15 cellular contexts compared by ENCODE assay signal in the genomic region with DNA sequence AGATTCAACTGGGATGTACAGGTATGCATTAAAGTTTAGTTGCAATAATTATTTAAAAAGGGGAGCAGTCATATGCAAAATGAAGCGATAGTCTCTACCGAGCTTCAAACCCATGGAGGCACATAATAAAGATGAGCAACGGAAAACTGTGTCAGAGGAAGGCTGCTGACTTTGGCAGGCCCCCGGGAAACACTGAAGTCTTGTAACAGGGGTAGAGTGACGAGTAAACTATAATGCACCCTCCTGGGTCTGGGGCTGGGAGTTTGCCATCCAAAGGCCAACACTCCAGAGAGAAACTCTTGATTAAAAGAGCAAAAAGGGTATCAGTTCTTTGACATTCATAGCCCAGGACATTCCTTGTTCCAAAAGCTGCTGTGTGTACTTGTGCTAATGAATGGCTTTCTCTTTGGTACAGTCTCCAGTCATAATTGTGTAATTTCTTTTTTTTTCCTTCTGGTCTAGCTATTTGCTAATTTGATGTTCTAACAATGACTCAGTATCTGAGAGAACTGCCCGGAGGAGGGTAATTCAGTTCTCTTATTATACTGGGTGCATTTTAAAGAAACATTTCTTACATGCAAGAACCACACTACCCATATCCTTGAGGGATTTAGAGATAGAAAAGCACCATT. TPM values are rescaled to one million over a fixed set of nuclear protein-coding genes. Genes with fewer than 3 reads are reported as not detected.
DNase-seq lines count a peak whose midpoint lies in the region; ATAC-seq and TF ChIP-seq lines count a peak whose summit lies in the region.
"Had no signal": no experiment of that assay in that cellular context is flagged by ENCODE, and none has a peak within 500 bp of the region (broad histone marks: within the 10 kb centered on the region; RNA-seq: fewer than 3 reads in every experiment).

No MANE protein-coding gene starts in this region.

- H3K27ac ChIP-seq in esophagus muscularis mucosa (replicated peaks in 1 of 4) (peak overlapping the region; percentile 24 to 92 (median 46)), prostate gland (no peak overlapping the region)
- H3K27ac ChIP-seq: PC-9 had no signal

- ATAC-seq in HG03520 (IDR thresholded peaks at IDR 0.05; ENCODE audit: unreplicated experiment) (no peak), HG02973 (IDR thresholded peaks at IDR 0.05; ENCODE audit: unreplicated experiment) (no peak)

- H3K4me3 ChIP-seq in esophagus muscularis mucosa = no peak overlapping the region
- no peak overlapping the region for H3K4me3 ChIP-seq in prostate gland
- H3K4me3 ChIP-seq in BE2C (ENCODE audit: low read depth, low read length) = no peak overlapping the region
- H3K4me3 ChIP-seq: PC-9 had no signal

- DNase-seq in AG20443 (ENCODE audit: low spot score) (peak; percentile 79), NCI-H226 (peak; percentile 66), esophagus muscularis mucosa (ENCODE audit: extremely low spot score) (no peak), non-pigmented ciliary epithelial cell (ENCODE audit: low read depth) (peak; percentile 38), prostate gland (ENCODE audit: low spot score) (no peak), BE2C (no peak)
- DNase-seq: activated CD8-positive, alpha-beta memory T cell treated with anti-CD3 and anti-CD28 coated beads for 24 hours; activated naive CD4-positive, alpha-beta T cell treated with anti-CD3 and anti-CD28 coated beads, Interleukin-2, amount 10 ng/mL, durations not matched to agents 7 days and 5 days; Caco-2; effector CD4-positive, alpha-beta T cell; KG1; T1000 had no signal

- WGBS in esophagus muscularis mucosa = 72% methylated on average over 6 of the region's 6 CpGs
- 69% methylated on average over 6 of the region's 6 CpGs for WGBS in prostate gland

- TF ChIP-seq EP300 in esophagus muscularis mucosa (IDR thresholded peaks at IDR 0.05) = no peak

- peaks cover 0 to 34% (median 4%) of the 10 kb centered on the region in 4 donors for H3K36me3 ChIP-seq in esophagus muscularis mucosa
- no peaks in the 10 kb centered on the region for H3K36me3 ChIP-seq in prostate gland
- H3K36me3 ChIP-seq in BE2C = no peaks in the 10 kb centered on the region

- peaks cover 2 to 61% (median 42%) of the 10 kb centered on the region in 4 donors for H3K4me1 ChIP-seq in esophagus muscularis mucosa
- H3K4me1 ChIP-seq in prostate gland (replicated peaks) = no peaks in the 10 kb centered on the region
- H3K4me1 ChIP-seq in BE2C = no peaks in the 10 kb centered on the region
- H3K4me1 ChIP-seq: Caco-2 had no signal

- TF ChIP-seq POLR2A in esophagus muscularis mucosa (IDR thresholded peaks at IDR 0.05; ENCODE audit: low read depth) = no peak
- no peak for TF ChIP-seq POLR2A in prostate gland (IDR thresholded peaks at IDR 0.05)

- H3K27me3 ChIP-seq in esophagus muscularis mucosa (no peaks in the 10 kb centered on the region), prostate gland (replicated peaks; ENCODE audit: insufficient read depth) (no peaks in the 10 kb centered on the region), BE2C (no peaks in the 10 kb centered on the region)

- H3K9me3 ChIP-seq in esophagus muscularis mucosa (no peaks in the 10 kb centered on the region), prostate gland (no peaks in the 10 kb centered on the region), BE2C (no peaks in the 10 kb centered on the region)
- H3K9me3 ChIP-seq: Caco-2 had no signal

- intact Hi-C loops in esophagus muscularis mucosa (cut with DNase I) (no loop called here), prostate gland (cut with DNase I) (no loop called here)

- TF ChIP-seq CTCF in esophagus muscularis mucosa (IDR thresholded peaks at IDR 0.05) (no peak), prostate gland (IDR thresholded peaks at IDR 0.05) (no peak), BE2C (IDR thresholded peaks at IDR 0.05; ENCODE audit: low read depth, low read length) (no peak)

RNA-seq across cellular contexts. Expression of a gene that starts 59.2 kb away (rescaled TPM):
- total RNA-seq in esophagus muscularis mucosa = 100 to 1,000 TPM; 216 to 576 (median 478) TPM
- 10 to 100 TPM; 35.4 to 92.5 TPM for total RNA-seq in prostate gland
- 0.12 TPM for polyA plus RNA-seq in BE2C (2012; ENCODE audit: insufficient read depth, insufficient read length, low read depth)

Comparison
In these comparisons a context has a peak if more than half of its experiments do, and no peak if none do; other contexts are left out.
1. DNase-seq: peak in AG20443 (single experiment), NCI-H226 (single experiment) and non-pigmented ciliary epithelial cell (single experiment); none in esophagus muscularis mucosa (single experiment), prostate gland (single experiment) and BE2C (single experiment).
2. H3K27ac ChIP-seq: peak in esophagus muscularis mucosa (4 of 4); none in prostate gland (0 of 2).